ENCODE assay signal across 1 cellular context in the genomic region with DNA sequence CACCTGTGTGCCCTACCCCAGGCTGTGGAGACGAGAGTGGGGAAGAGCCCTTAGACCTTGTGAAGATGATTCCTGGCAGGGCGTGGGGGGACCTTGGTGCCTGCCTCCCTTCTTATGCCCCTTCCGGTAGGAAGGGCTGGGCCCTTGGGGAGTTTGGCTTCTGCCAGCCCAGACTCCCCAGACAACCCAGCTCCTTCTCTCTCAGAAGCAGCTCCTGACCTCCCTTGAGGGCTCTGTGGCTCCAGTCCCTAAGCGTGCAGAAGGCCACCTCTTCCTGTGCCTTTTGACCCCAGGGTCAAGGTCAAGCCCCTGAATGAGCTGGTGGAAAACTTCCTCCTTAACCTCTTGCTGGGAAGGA.
TF ChIP-seq lines count a peak whose summit lies in the region.

No MANE protein-coding gene starts in this region.

TF ChIP-seq in HepG2, 621 proteins besides CTCF, POLR2A, EP300 and RAD21 (continues in another document):
- TF ChIP-seq BRD4 (CRISPR knock-in tag; IDR thresholded peaks at IDR 0.05) (peak; percentile 39; the same call in 1 of the 2 replicates), MEIS2 (CRISPR knock-in tag; IDR thresholded peaks at IDR 0.05) (no peak), XBP1 (CRISPR knock-in tag; IDR thresholded peaks at IDR 0.05) (no peak), ZNF720 (CRISPR knock-in tag; IDR thresholded peaks at IDR 0.05) (no peak), GPN1 (CRISPR knock-in tag; IDR thresholded peaks at IDR 0.05; ENCODE audit: borderline replicate concordance) (no peak), HHEX (CRISPR knock-in tag; IDR thresholded peaks at IDR 0.05) (no peak), ZBTB7A (CRISPR knock-in tag; IDR thresholded peaks at IDR 0.05) (no peak), TBP (CRISPR knock-in tag; IDR thresholded peaks at IDR 0.05) (0 out of 2 replicates have a peak, but pooled peaks have one; percentile 31), ATAD3A (CRISPR knock-in tag; IDR thresholded peaks at IDR 0.05) (no peak), ZMAT3 (CRISPR knock-in tag; conservative IDR thresholded peaks at IDR 0.05) (no peak), PAWR (CRISPR knock-in tag; IDR thresholded peaks at IDR 0.05; ENCODE audit: borderline replicate concordance) (no peak), TOPORS (CRISPR knock-in tag; IDR thresholded peaks at IDR 0.05) (no peak), TBL1XR1 (IDR thresholded peaks at IDR 0.05; ENCODE audit: borderline replicate concordance, low read length, partially characterized antibody) (no peak), NR2C2 (CRISPR knock-in tag; IDR thresholded peaks at IDR 0.05; ENCODE audit: borderline replicate concordance) (peak; percentile 55; the same call in 1 of the 2 replicates), TBX3 (IDR thresholded peaks at IDR 0.05; ENCODE audit: borderline replicate concordance) (no peak), FOXK1 (CRISPR knock-in tag; IDR thresholded peaks at IDR 0.05; ENCODE audit: borderline replicate concordance, low read depth) (no peak), CHD2 (IDR thresholded peaks at IDR 0.05; ENCODE audit: low read depth, low read length) (no peak), GATAD2A (CRISPR knock-in tag; IDR thresholded peaks at IDR 0.05) (no peak), ZKSCAN1 (IDR thresholded peaks at IDR 0.05; ENCODE audit: low read length) (no peak), ZNF781 (CRISPR knock-in tag; IDR thresholded peaks at IDR 0.05; ENCODE audit: borderline replicate concordance, not compliant biosample characterization) (no peak), ESRRA (CRISPR knock-in tag; IDR thresholded peaks at IDR 0.05; ENCODE audit: low read depth) (0 out of 2 replicates have a peak, but pooled peaks have one; percentile 38)
- TF ChIP-seq, protein P1, sequence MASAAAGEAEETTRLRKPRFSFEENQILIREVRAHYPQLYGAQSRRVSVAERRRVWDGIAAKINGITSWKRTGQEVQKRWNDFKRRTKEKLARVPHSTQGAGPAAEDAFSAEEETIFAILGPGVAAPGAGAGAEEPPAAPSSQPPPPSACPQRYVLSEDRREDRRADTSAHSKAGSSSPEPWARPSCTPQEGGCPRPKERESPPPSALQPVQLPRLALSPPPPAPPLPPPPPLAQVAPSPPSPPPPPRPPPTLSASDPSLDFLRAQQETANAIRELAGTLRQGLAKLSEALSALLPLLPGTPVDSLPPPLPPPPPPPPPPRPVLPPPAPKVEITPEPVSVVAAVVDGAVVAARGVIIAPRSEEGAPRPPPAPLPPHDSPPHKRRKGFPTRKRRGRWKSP (CRISPR knock-in tag; IDR thresholded peaks at IDR 0.05) = no peak
- TF ChIP-seq, protein P2, sequence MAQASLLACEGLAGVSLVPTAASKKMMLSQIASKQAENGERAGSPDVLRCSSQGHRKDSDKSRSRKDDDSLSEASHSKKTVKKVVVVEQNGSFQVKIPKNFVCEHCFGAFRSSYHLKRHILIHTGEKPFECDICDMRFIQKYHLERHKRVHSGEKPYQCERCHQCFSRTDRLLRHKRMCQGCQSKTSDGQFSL (CRISPR knock-in tag; IDR thresholded peaks at IDR 0.05) = no peak
- TF ChIP-seq, protein P3, sequence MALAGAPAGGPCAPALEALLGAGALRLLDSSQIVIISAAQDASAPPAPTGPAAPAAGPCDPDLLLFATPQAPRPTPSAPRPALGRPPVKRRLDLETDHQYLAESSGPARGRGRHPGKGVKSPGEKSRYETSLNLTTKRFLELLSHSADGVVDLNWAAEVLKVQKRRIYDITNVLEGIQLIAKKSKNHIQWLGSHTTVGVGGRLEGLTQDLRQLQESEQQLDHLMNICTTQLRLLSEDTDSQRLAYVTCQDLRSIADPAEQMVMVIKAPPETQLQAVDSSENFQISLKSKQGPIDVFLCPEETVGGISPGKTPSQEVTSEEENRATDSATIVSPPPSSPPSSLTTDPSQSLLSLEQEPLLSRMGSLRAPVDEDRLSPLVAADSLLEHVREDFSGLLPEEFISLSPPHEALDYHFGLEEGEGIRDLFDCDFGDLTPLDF (CRISPR knock-in tag; IDR thresholded peaks at IDR 0.05) = no peak
- TF ChIP-seq, protein P4, sequence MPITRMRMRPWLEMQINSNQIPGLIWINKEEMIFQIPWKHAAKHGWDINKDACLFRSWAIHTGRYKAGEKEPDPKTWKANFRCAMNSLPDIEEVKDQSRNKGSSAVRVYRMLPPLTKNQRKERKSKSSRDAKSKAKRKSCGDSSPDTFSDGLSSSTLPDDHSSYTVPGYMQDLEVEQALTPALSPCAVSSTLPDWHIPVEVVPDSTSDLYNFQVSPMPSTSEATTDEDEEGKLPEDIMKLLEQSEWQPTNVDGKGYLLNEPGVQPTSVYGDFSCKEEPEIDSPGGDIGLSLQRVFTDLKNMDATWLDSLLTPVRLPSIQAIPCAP (CRISPR knock-in tag; IDR thresholded peaks at IDR 0.05; ENCODE audit: low read depth) = 0 out of 2 replicates have a peak, but pooled peaks have one; percentile 47
- TF ChIP-seq, protein P5, sequence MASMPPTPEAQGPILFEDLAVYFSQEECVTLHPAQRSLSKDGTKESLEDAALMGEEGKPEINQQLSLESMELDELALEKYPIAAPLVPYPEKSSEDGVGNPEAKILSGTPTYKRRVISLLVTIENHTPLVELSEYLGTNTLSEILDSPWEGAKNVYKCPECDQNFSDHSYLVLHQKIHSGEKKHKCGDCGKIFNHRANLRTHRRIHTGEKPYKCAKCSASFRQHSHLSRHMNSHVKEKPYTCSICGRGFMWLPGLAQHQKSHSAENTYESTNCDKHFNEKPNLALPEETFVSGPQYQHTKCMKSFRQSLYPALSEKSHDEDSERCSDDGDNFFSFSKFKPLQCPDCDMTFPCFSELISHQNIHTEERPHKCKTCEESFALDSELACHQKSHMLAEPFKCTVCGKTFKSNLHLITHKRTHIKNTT (CRISPR knock-in tag; IDR thresholded peaks at IDR 0.05) = no peak
- TF ChIP-seq, protein P6, sequence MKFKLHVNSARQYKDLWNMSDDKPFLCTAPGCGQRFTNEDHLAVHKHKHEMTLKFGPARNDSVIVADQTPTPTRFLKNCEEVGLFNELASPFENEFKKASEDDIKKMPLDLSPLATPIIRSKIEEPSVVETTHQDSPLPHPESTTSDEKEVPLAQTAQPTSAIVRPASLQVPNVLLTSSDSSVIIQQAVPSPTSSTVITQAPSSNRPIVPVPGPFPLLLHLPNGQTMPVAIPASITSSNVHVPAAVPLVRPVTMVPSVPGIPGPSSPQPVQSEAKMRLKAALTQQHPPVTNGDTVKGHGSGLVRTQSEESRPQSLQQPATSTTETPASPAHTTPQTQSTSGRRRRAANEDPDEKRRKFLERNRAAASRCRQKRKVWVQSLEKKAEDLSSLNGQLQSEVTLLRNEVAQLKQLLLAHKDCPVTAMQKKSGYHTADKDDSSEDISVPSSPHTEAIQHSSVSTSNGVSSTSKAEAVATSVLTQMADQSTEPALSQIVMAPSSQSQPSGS (CRISPR knock-in tag; IDR thresholded peaks at IDR 0.05) = no peak
- TF ChIP-seq, protein P7, sequence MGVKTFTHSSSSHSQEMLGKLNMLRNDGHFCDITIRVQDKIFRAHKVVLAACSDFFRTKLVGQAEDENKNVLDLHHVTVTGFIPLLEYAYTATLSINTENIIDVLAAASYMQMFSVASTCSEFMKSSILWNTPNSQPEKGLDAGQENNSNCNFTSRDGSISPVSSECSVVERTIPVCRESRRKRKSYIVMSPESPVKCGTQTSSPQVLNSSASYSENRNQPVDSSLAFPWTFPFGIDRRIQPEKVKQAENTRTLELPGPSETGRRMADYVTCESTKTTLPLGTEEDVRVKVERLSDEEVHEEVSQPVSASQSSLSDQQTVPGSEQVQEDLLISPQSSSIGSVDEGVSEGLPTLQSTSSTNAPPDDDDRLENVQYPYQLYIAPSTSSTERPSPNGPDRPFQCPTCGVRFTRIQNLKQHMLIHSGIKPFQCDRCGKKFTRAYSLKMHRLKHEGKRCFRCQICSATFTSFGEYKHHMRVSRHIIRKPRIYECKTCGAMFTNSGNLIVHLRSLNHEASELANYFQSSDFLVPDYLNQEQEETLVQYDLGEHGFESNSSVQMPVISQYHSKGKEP (CRISPR knock-in tag; IDR thresholded peaks at IDR 0.05) = no peak
- TF ChIP-seq, protein P8, sequence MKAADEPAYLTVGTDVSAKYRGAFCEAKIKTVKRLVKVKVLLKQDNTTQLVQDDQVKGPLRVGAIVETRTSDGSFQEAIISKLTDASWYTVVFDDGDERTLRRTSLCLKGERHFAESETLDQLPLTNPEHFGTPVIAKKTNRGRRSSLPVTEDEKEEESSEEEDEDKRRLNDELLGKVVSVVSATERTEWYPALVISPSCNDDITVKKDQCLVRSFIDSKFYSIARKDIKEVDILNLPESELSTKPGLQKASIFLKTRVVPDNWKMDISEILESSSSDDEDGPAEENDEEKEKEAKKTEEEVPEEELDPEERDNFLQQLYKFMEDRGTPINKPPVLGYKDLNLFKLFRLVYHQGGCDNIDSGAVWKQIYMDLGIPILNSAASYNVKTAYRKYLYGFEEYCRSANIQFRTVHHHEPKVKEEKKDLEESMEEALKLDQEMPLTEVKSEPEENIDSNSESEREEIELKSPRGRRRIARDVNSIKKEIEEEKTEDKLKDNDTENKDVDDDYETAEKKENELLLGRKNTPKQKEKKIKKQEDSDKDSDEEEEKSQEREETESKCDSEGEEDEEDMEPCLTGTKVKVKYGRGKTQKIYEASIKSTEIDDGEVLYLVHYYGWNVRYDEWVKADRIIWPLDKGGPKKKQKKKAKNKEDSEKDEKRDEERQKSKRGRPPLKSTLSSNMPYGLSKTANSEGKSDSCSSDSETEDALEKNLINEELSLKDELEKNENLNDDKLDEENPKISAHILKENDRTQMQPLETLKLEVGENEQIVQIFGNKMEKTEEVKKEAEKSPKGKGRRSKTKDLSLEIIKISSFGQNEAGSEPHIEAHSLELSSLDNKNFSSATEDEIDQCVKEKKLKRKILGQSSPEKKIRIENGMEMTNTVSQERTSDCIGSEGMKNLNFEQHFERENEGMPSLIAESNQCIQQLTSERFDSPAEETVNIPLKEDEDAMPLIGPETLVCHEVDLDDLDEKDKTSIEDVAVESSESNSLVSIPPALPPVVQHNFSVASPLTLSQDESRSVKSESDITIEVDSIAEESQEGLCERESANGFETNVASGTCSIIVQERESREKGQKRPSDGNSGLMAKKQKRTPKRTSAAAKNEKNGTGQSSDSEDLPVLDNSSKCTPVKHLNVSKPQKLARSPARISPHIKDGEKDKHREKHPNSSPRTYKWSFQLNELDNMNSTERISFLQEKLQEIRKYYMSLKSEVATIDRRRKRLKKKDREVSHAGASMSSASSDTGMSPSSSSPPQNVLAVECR (CRISPR knock-in tag; IDR thresholded peaks at IDR 0.05; ENCODE audit: borderline replicate concordance) = no peak
- TF ChIP-seq, protein P9, sequence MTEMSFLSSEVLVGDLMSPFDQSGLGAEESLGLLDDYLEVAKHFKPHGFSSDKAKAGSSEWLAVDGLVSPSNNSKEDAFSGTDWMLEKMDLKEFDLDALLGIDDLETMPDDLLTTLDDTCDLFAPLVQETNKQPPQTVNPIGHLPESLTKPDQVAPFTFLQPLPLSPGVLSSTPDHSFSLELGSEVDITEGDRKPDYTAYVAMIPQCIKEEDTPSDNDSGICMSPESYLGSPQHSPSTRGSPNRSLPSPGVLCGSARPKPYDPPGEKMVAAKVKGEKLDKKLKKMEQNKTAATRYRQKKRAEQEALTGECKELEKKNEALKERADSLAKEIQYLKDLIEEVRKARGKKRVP (CRISPR knock-in tag; IDR thresholded peaks at IDR 0.05) = no peak
- TF ChIP-seq, protein P10, sequence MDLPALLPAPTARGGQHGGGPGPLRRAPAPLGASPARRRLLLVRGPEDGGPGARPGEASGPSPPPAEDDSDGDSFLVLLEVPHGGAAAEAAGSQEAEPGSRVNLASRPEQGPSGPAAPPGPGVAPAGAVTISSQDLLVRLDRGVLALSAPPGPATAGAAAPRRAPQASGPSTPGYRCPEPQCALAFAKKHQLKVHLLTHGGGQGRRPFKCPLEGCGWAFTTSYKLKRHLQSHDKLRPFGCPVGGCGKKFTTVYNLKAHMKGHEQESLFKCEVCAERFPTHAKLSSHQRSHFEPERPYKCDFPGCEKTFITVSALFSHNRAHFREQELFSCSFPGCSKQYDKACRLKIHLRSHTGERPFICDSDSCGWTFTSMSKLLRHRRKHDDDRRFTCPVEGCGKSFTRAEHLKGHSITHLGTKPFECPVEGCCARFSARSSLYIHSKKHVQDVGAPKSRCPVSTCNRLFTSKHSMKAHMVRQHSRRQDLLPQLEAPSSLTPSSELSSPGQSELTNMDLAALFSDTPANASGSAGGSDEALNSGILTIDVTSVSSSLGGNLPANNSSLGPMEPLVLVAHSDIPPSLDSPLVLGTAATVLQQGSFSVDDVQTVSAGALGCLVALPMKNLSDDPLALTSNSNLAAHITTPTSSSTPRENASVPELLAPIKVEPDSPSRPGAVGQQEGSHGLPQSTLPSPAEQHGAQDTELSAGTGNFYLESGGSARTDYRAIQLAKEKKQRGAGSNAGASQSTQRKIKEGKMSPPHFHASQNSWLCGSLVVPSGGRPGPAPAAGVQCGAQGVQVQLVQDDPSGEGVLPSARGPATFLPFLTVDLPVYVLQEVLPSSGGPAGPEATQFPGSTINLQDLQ (CRISPR knock-in tag; IDR thresholded peaks at IDR 0.05) = no peak
- TF ChIP-seq, protein P11, sequence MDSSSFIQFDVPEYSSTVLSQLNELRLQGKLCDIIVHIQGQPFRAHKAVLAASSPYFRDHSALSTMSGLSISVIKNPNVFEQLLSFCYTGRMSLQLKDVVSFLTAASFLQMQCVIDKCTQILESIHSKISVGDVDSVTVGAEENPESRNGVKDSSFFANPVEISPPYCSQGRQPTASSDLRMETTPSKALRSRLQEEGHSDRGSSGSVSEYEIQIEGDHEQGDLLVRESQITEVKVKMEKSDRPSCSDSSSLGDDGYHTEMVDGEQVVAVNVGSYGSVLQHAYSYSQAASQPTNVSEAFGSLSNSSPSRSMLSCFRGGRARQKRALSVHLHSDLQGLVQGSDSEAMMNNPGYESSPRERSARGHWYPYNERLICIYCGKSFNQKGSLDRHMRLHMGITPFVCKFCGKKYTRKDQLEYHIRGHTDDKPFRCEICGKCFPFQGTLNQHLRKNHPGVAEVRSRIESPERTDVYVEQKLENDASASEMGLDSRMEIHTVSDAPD (CRISPR knock-in tag; IDR thresholded peaks at IDR 0.05) = no peak
- TF ChIP-seq, protein P12, sequence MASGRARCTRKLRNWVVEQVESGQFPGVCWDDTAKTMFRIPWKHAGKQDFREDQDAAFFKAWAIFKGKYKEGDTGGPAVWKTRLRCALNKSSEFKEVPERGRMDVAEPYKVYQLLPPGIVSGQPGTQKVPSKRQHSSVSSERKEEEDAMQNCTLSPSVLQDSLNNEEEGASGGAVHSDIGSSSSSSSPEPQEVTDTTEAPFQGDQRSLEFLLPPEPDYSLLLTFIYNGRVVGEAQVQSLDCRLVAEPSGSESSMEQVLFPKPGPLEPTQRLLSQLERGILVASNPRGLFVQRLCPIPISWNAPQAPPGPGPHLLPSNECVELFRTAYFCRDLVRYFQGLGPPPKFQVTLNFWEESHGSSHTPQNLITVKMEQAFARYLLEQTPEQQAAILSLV (CRISPR knock-in tag; IDR thresholded peaks at IDR 0.05; ENCODE audit: borderline replicate concordance) = no peak
- TF ChIP-seq, protein P13, sequence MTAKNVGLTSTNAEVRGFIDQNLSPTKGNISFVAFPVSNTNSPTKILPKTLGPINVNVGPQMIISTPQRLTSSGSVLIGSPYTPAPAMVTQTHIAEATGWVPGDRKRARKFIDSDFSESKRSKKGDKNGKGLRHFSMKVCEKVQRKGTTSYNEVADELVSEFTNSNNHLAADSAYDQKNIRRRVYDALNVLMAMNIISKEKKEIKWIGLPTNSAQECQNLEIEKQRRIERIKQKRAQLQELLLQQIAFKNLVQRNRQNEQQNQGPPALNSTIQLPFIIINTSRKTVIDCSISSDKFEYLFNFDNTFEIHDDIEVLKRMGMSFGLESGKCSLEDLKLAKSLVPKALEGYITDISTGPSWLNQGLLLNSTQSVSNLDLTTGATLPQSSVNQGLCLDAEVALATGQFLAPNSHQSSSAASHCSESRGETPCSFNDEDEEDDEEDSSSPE (CRISPR knock-in tag; IDR thresholded peaks at IDR 0.05) = no peak
